Comparison of ENCODE assay signal across 17 cellular contexts in the genomic region with DNA sequence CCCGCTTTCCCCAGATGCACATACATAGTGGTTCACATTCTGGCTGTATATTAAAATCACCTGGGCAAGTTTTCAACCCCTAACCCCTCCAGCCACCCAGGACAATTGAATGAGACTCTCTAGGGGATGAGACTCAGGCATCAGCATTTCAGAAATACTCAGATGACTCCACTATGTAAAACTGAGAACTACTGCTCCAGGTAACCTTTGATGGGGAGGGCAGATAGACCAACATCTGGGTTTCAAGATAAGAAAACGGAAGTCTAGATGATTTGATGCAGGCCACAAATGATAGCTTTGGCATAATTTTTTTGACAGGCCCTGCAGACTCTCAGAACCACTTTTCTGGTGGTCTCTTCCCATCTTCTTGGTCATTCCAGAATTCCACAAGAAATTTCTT.
DNase-seq lines count a peak whose midpoint lies in the region; ATAC-seq and TF ChIP-seq lines count a peak whose summit lies in the region.
"Had no signal": no experiment of that assay in that cellular context is flagged by ENCODE, and none has a peak within 500 bp of the region (broad histone marks: within the 10 kb centered on the region; RNA-seq: fewer than 3 reads in every experiment).

No MANE protein-coding gene starts in this region.

- no peaks in the 10 kb centered on the region for H3K36me3 ChIP-seq in HCT116 (ENCODE audit: control insufficient read depth in 1 of 2, insufficient read depth in 2 of 2, low read length in 2 of 2)
- H3K36me3 ChIP-seq: MG63 had no signal

- H3K9me2 ChIP-seq in HCT116 (ENCODE audit: insufficient read depth): no peaks in the 10 kb centered on the region

- H3K27ac ChIP-seq in HCT116 (ENCODE audit: low read depth, low read length): peak overlapping the region; percentile 72

- POLR2A ChIA-PET in HCT116 (lab: Charles Lee) (interaction anchor here (1.9 kb wide), 1 partner anchor 13 kb away, joined by 5 read pairs; no protein-coding TSS in a partner anchor), T-cell (lab: Charles Lee) (no interaction called here)

- peaks cover 3% of the 10 kb centered on the region for H3K4me1 Mint-ChIP-seq in activated CD8-positive, alpha-beta memory T cell treated with anti-CD3 and anti-CD28 coated beads, Interleukin-2, amount 10 ng/mL, durations not matched to agents 7 days and 5 days
- H3K4me1 Mint-ChIP-seq in stimulated activated naive B cell treated with anti-CD40 and anti-IgM and Interleukin-4, amounts not matched to agents 10 μg/mL and 1 μg/mL and 100 μg/mL, for 72 hours: peaks cover 45 to 70% of the 10 kb centered on the region in 2 donors
- H3K4me1 Mint-ChIP-seq in T-cell: no peaks in the 10 kb centered on the region
- H3K4me1 Mint-ChIP-seq: activated naive CD4-positive, alpha-beta T cell treated with anti-CD3 and anti-CD28 coated beads, Interleukin-2, amount 50 U/mL, for 24 hours; central memory CD8-positive, alpha-beta T cell had no signal

- TF ChIP-seq CTCF in HCT116 (IDR thresholded peaks at IDR 0.05 in 2 of 3, conservative IDR thresholded peaks at IDR 0.05 in 1 of 3; ENCODE audit: borderline replicate concordance in 1 of 3, insufficient read depth in 1 of 3, low read depth in 2 of 3, low read length in 2 of 3): no peak

- no peak overlapping the region for H3K27ac Mint-ChIP-seq in activated CD8-positive, alpha-beta memory T cell treated with anti-CD3 and anti-CD28 coated beads, Interleukin-2, amount 10 ng/mL, durations not matched to agents 7 days and 5 days
- peak overlapping the region; percentile 82 for H3K27ac Mint-ChIP-seq in stimulated activated naive B cell treated with anti-CD40 and anti-IgM and Interleukin-4, amounts not matched to agents 10 μg/mL and 1 μg/mL and 100 μg/mL, for 72 hours
- no peak overlapping the region for H3K27ac Mint-ChIP-seq in T-cell
- H3K27ac Mint-ChIP-seq: activated CD4-positive, alpha-beta memory T cell treated with anti-CD3 and anti-CD28 coated beads, Interleukin-2, amount 10 ng/mL, durations not matched to agents 7 days and 5 days; activated naive CD4-positive, alpha-beta T cell treated with anti-CD3 and anti-CD28 coated beads, Interleukin-2, amount 50 U/mL, for 24 hours had no signal

- CTCF ChIA-PET in activated CD8-positive, alpha-beta memory T cell treated with anti-CD3 and anti-CD28 coated beads, Interleukin-2, amount 10 ng/mL, durations not matched to agents 7 days and 5 days (lab: Charles Lee): no interaction called here
- CTCF ChIA-PET in HCT116 (lab: Charles Lee) (interaction anchor here (0.7 kb wide), 1 partner anchor 282 kb away, joined by 3 read pairs; no protein-coding TSS in a partner anchor), T-cell (lab: Charles Lee) (no interaction called here)

- ATAC-seq in activated CD8-positive, alpha-beta memory T cell treated with anti-CD3 and anti-CD28 coated beads, Interleukin-2, amount 10 ng/mL, durations not matched to agents 7 days and 5 days: peak; percentile 42
- ATAC-seq in HCT116 (no peak), HG03432 (IDR thresholded peaks at IDR 0.05; ENCODE audit: unreplicated experiment) (peak; percentile 75), T-cell (replicated peaks in 1 of 4) (no peak)
- peak; percentile 80 to 82 for ATAC-seq in stimulated activated naive B cell treated with anti-CD40 and anti-IgM and Interleukin-4, amounts not matched to agents 10 μg/mL and 1 μg/mL and 100 μg/mL, for 72 hours (replicated peaks)
- ATAC-seq: Panc1 had no signal

- H3K4me2 ChIP-seq in HCT116 (ENCODE audit: low read length): no peak overlapping the region

- no peaks in the 10 kb centered on the region for H3K9me3 ChIP-seq in HCT116 (ENCODE audit: control insufficient read depth in 1 of 2, insufficient read depth in 1 of 2, low read depth in 1 of 2, low read length in 2 of 2)
- H3K9me3 ChIP-seq: MG63 had no signal

- no peak for DNase-seq in activated CD8-positive, alpha-beta memory T cell treated with anti-CD3 and anti-CD28 coated beads, Interleukin-2, amount 10 ng/mL, durations not matched to agents 7 days and 5 days
- DNase-seq in activated CD8-positive, alpha-beta memory T cell treated with anti-CD3 and anti-CD28 coated beads, Interleukin-2, amount 50 U/mL, for 48 hours: no peak
- DNase-seq in HCT116 (ENCODE audit: low read depth, low spot score) (no peak), SK-N-DZ (ENCODE audit: low spot score) (no peak), T-cell (no peak), NCI-H187 (lab: John Stamatoyannopoulos, UW) (no peak)
- DNase-seq in stimulated activated naive B cell treated with anti-CD40 and anti-IgM and Interleukin-4, amounts not matched to agents 10 μg/mL and 1 μg/mL and 100 μg/mL, for 72 hours: peak; percentile 42
- DNase-seq: activated CD4-positive, alpha-beta memory T cell treated with anti-CD3 and anti-CD28 coated beads, Interleukin-2, amount 10 ng/mL, durations not matched to agents 7 days and 5 days; COR-L47; MG63; NCI-H2227 treated with DMSO at 0.1 percent for 48 hours; nucleus accumbens had no signal

- H3K79me2 ChIP-seq in HCT116 (ENCODE audit: insufficient read depth, low read length): no peaks in the 10 kb centered on the region

- no peaks in the 10 kb centered on the region for H4K20me1 ChIP-seq in HCT116 (ENCODE audit: insufficient read depth)

- no peak overlapping the region for H3K4me3 ChIP-seq in HCT116 (replicated peaks in 1 of 2; ENCODE audit: low read depth in 1 of 2, low read length in 2 of 2)
- H3K4me3 ChIP-seq: lung, MG63 had no signal

- no peak overlapping the region for H2AFZ ChIP-seq in HCT116 (ENCODE audit: low read depth, low read length, poor library complexity, severe bottlenecking)

- no peak for TF ChIP-seq RAD21 in HCT116 (IDR thresholded peaks at IDR 0.05; ENCODE audit: low read depth)

- intact Hi-C loops in HCT116 (cut with micrococcal nuclease): loop anchor here (5.0 kb wide), 1 partner anchor 175 kb away; no protein-coding TSS in a partner anchor

- TSS peak; percentile 40 for BruUV-seq in HCT116 (replicated peaks; lab: Mats Ljungman, UMichigan)

- no peak for TF ChIP-seq POLR2A in HCT116 (IDR thresholded peaks at IDR 0.05; ENCODE audit: borderline replicate concordance, extremely low read depth, insufficient read depth, insufficient read length)

- no peak overlapping the region for H3K9ac ChIP-seq in HCT116 (ENCODE audit: low read length)

- peaks cover 17% of the 10 kb centered on the region for H3K27me3 Mint-ChIP-seq in activated CD8-positive, alpha-beta memory T cell treated with anti-CD3 and anti-CD28 coated beads, Interleukin-2, amount 10 ng/mL, durations not matched to agents 7 days and 5 days
- H3K27me3 Mint-ChIP-seq in stimulated activated naive B cell treated with anti-CD40 and anti-IgM and Interleukin-4, amounts not matched to agents 10 μg/mL and 1 μg/mL and 100 μg/mL, for 72 hours: no peaks in the 10 kb centered on the region
- H3K27me3 Mint-ChIP-seq in T-cell: peaks cover 1 to 13% of the 10 kb centered on the region in 2 donors

- no peaks in the 10 kb centered on the region for H3K27me3 ChIP-seq in HCT116 (ENCODE audit: insufficient read depth, low read length)

- no peak overlapping the region for H3K4me3 Mint-ChIP-seq in activated CD8-positive, alpha-beta memory T cell treated with anti-CD3 and anti-CD28 coated beads, Interleukin-2, amount 10 ng/mL, durations not matched to agents 7 days and 5 days
- peak overlapping the region; percentile 40 to 61 for H3K4me3 Mint-ChIP-seq in stimulated activated naive B cell treated with anti-CD40 and anti-IgM and Interleukin-4, amounts not matched to agents 10 μg/mL and 1 μg/mL and 100 μg/mL, for 72 hours
- no peak overlapping the region for H3K4me3 Mint-ChIP-seq in T-cell
- H3K4me3 Mint-ChIP-seq: activated CD4-positive, alpha-beta memory T cell treated with anti-CD3 and anti-CD28 coated beads, Interleukin-2, amount 10 ng/mL, durations not matched to agents 7 days and 5 days; activated naive CD4-positive, alpha-beta T cell treated with anti-CD3 and anti-CD28 coated beads, Interleukin-2, amount 50 U/mL, for 24 hours; central memory CD8-positive, alpha-beta T cell had no signal

- peaks cover 34 to 39% of the 10 kb centered on the region in 2 experiments for H3K4me1 ChIP-seq in HCT116 (ENCODE audit: control insufficient read depth in 1 of 2, insufficient read depth in 2 of 2, low read length in 2 of 2)

- H3K9me3 Mint-ChIP-seq in activated CD8-positive, alpha-beta memory T cell treated with anti-CD3 and anti-CD28 coated beads, Interleukin-2, amount 10 ng/mL, durations not matched to agents 7 days and 5 days (ENCODE audit: low read depth): no peaks in the 10 kb centered on the region
- H3K9me3 Mint-ChIP-seq in stimulated activated naive B cell treated with anti-CD40 and anti-IgM and Interleukin-4, amounts not matched to agents 10 μg/mL and 1 μg/mL and 100 μg/mL, for 72 hours: no peaks in the 10 kb centered on the region
- no peaks in the 10 kb centered on the region for H3K9me3 Mint-ChIP-seq in T-cell
- H3K9me3 Mint-ChIP-seq: activated CD4-positive, alpha-beta memory T cell treated with anti-CD3 and anti-CD28 coated beads, Interleukin-2, amount 10 ng/mL, durations not matched to agents 7 days and 5 days; activated naive CD4-positive, alpha-beta T cell treated with anti-CD3 and anti-CD28 coated beads, Interleukin-2, amount 50 U/mL, for 24 hours; central memory CD8-positive, alpha-beta T cell had no signal

- no peaks in the 10 kb centered on the region for H3K36me3 Mint-ChIP-seq in activated CD8-positive, alpha-beta memory T cell treated with anti-CD3 and anti-CD28 coated beads, Interleukin-2, amount 10 ng/mL, durations not matched to agents 7 days and 5 days
- H3K36me3 Mint-ChIP-seq in stimulated activated naive B cell treated with anti-CD40 and anti-IgM and Interleukin-4, amounts not matched to agents 10 μg/mL and 1 μg/mL and 100 μg/mL, for 72 hours: no peaks in the 10 kb centered on the region
- H3K36me3 Mint-ChIP-seq in T-cell: no peaks in the 10 kb centered on the region
- H3K36me3 Mint-ChIP-seq: activated naive CD4-positive, alpha-beta T cell treated with anti-CD3 and anti-CD28 coated beads, Interleukin-2, amount 50 U/mL, for 24 hours had no signal

- RAD21 ChIA-PET in HCT116 (lab: Charles Lee; ENCODE audit: low non-redundant PET in 1 of 2, low total read pairs in 2 of 2, uncharacterized antibody in 2 of 2, unreplicated experiment in 2 of 2): no interaction called here

TF ChIP-seq in HCT116, 20 proteins besides CTCF, POLR2A, EP300 and RAD21:
- TF ChIP-seq ZFX (IDR thresholded peaks at IDR 0.05): no peak
- no peak for TF ChIP-seq FOSL1 (IDR thresholded peaks at IDR 0.05; ENCODE audit: low read depth)
- TF ChIP-seq JUND (IDR thresholded peaks at IDR 0.05): no peak
- no peak for TF ChIP-seq YY1 (IDR thresholded peaks at IDR 0.05; ENCODE audit: extremely low read depth, insufficient replicate concordance, low read depth, low read length)
- no peak for TF ChIP-seq EZH2phosphoT487 (IDR thresholded peaks at IDR 0.05; ENCODE audit: borderline replicate concordance)
- no peak for TF ChIP-seq EZH2 (IDR thresholded peaks at IDR 0.05)
TF ChIP-seq in HCT116: peak in this region for 0.

Comparison
In these comparisons a context has a peak if more than half of its experiments do, and no peak if none do; other contexts are left out.
1. ATAC-seq: peak in activated CD8-positive, alpha-beta memory T cell treated with anti-CD3 and anti-CD28 coated beads, Interleukin-2, amount 10 ng/mL, durations not matched to agents 7 days and 5 days (single experiment), HG03432 (single experiment) and stimulated activated naive B cell treated with anti-CD40 and anti-IgM and Interleukin-4, amounts not matched to agents 10 μg/mL and 1 μg/mL and 100 μg/mL, for 72 hours (2 of 2); none in HCT116 (single experiment) and T-cell (0 of 4).
2. H3K4me3 Mint-ChIP-seq: peak in stimulated activated naive B cell treated with anti-CD40 and anti-IgM and Interleukin-4, amounts not matched to agents 10 μg/mL and 1 μg/mL and 100 μg/mL, for 72 hours (2 of 2); none in activated CD8-positive, alpha-beta memory T cell treated with anti-CD3 and anti-CD28 coated beads, Interleukin-2, amount 10 ng/mL, durations not matched to agents 7 days and 5 days (single experiment) and T-cell (0 of 3).